ENCODE assay signal across 1 cellular context in the genomic region with DNA sequence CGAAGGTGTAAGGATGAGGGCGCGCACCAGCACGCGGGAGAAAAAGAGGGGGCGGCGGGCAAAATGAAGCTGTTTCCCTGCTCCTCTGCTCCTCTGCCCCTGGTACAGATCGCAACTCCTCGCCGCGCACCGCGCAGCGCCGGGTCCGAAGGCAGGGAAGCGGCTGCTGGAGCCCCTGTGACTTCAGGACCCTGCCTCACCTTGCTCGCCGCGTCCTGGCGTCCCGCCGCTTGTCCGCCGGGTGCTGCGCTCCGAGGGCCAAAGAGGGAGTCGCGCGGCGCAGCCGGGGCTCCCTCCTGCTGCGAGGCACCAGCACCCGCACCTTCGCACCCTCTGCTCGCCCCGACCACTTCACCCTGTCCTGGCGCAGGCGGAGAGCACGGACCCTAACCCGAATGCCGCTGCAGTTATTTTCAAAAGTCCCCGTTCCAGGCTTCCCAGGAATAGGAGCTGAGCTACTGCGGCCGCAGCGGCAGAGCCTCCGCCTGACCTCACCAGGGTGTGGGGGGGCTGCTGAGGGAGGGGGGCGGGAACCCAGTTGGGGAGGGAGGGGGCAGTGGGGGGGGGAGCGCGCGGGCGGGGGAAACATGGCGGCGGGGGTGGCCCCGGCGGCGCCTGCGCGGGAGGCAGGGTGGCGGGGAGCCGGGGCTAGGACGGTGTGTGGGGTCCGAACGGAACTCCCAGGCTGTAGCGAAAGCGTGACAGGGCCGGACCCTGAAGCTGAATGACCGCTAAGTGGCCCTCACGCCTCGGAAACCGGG.
TF ChIP-seq lines count a peak whose summit lies in the region.

A gene with protein sequence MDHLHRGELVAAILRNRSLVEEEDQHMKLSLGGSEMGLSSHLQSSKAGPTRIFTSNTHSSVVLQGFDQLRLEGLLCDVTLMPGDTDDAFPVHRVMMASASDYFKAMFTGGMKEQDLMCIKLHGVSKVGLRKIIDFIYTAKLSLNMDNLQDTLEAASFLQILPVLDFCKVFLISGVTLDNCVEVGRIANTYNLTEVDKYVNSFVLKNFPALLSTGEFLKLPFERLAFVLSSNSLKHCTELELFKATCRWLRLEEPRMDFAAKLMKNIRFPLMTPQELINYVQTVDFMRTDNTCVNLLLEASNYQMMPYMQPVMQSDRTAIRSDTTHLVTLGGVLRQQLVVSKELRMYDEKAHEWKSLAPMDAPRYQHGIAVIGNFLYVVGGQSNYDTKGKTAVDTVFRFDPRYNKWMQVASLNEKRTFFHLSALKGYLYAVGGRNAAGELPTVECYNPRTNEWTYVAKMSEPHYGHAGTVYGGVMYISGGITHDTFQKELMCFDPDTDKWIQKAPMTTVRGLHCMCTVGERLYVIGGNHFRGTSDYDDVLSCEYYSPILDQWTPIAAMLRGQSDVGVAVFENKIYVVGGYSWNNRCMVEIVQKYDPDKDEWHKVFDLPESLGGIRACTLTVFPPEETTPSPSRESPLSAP (minus strand): TSS at position 503 of the 761 bp plus-strand sequence. CDS start 88,337 bp downstream, outside the sequence.

TF ChIP-seq in HEK293, 187 proteins besides CTCF, POLR2A, EP300 and RAD21 (continued from another document and continues in another):
- TF ChIP-seq, protein P1, sequence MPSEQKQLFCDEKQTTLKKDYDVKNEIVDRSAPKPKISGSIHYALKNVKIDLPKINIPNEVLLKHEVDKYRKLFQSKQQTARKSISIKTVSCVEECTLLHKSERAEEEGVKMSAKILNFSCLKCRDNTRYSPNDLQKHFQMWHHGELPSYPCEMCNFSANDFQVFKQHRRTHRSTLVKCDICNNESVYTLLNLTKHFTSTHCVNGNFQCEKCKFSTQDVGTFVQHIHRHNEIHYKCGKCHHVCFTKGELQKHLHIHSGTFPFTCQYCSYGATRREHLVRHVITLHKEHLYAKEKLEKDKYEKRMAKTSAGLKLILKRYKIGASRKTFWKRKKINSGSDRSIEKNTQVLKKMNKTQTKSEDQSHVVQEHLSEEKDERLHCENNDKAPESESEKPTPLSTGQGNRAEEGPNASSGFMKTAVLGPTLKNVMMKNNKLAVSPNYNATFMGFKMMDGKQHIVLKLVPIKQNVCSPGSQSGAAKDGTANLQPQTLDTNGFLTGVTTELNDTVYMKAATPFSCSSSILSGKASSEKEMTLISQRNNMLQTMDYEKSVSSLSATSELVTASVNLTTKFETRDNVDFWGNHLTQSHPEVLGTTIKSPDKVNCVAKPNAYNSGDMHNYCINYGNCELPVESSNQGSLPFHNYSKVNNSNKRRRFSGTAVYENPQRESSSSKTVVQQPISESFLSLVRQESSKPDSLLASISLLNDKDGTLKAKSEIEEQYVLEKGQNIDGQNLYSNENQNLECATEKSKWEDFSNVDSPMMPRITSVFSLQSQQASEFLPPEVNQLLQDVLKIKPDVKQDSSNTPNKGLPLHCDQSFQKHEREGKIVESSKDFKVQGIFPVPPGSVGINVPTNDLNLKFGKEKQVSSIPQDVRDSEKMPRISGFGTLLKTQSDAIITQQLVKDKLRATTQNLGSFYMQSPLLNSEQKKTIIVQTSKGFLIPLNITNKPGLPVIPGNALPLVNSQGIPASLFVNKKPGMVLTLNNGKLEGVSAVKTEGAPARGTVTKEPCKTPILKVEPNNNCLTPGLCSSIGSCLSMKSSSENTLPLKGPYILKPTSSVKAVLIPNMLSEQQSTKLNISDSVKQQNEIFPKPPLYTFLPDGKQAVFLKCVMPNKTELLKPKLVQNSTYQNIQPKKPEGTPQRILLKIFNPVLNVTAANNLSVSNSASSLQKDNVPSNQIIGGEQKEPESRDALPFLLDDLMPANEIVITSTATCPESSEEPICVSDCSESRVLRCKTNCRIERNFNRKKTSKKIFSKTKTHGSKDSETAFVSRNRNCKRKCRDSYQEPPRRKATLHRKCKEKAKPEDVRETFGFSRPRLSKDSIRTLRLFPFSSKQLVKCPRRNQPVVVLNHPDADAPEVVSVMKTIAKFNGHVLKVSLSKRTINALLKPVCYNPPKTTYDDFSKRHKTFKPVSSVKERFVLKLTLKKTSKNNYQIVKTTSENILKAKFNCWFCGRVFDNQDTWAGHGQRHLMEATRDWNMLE (tag by site-specific recombination; conservative IDR thresholded peaks at IDR 0.05; ENCODE audit: low read depth) = no peak
- TF ChIP-seq ZNF140 (tag by site-specific recombination; IDR thresholded peaks at IDR 0.05) (no peak), ZNF843 (tag by site-specific recombination; IDR thresholded peaks at IDR 0.05) (no peak), ZNF239 (tag by site-specific recombination; IDR thresholded peaks at IDR 0.05) (no peak), GLIS2 (tag by site-specific recombination; IDR thresholded peaks at IDR 0.05) (peak; percentile 64; the same call in 1 of the 2 replicates), ZNF416 (tag by site-specific recombination; IDR thresholded peaks at IDR 0.05) (no peak), ZNF335 (tag by site-specific recombination; conservative IDR thresholded peaks at IDR 0.05) (peak; percentile 59), ZNF654 (tag by site-specific recombination; IDR thresholded peaks at IDR 0.05; ENCODE audit: low read depth) (no peak), ZNF670 (tag by site-specific recombination; IDR thresholded peaks at IDR 0.05; ENCODE audit: low read depth) (no peak), ZFHX2 (tag by site-specific recombination; conservative IDR thresholded peaks at IDR 0.05) (0 out of 2 replicates have a peak, but pooled peaks have one; percentile 10), ZNF777 (tag by site-specific recombination; IDR thresholded peaks at IDR 0.05; ENCODE audit: borderline replicate concordance) (no peak), ZNF404 (tag by site-specific recombination; IDR thresholded peaks at IDR 0.05) (no peak), ZNF114 (tag by site-specific recombination; IDR thresholded peaks at IDR 0.05) (no peak), ZFP37 (tag by site-specific recombination; IDR thresholded peaks at IDR 0.05) (no peak), ZNF10 (tag by site-specific recombination; IDR thresholded peaks at IDR 0.05) (no peak), ZNF132 (tag by site-specific recombination; IDR thresholded peaks at IDR 0.05; ENCODE audit: borderline replicate concordance) (no peak), ZIC2 (tag by site-specific recombination; IDR thresholded peaks at IDR 0.05) (peak; percentile 65), KLF9 (tag by site-specific recombination; IDR thresholded peaks at IDR 0.05; ENCODE audit: low read depth) (no peak), ZNF423 (tag by site-specific recombination; IDR thresholded peaks at IDR 0.05) (peak; percentile 57), ZNF366 (tag by site-specific recombination; conservative IDR thresholded peaks at IDR 0.05) (no peak), ZNF768 (tag by site-specific recombination; IDR thresholded peaks at IDR 0.05) (no peak), MZF1 (tag by site-specific recombination; IDR thresholded peaks at IDR 0.05; ENCODE audit: borderline replicate concordance) (no peak), ZNF292 (tag by site-specific recombination; IDR thresholded peaks at IDR 0.05; ENCODE audit: borderline replicate concordance, low read depth) (no peak), ZNF155 (tag by site-specific recombination; IDR thresholded peaks at IDR 0.05) (no peak)
- TF ChIP-seq, protein P2, sequence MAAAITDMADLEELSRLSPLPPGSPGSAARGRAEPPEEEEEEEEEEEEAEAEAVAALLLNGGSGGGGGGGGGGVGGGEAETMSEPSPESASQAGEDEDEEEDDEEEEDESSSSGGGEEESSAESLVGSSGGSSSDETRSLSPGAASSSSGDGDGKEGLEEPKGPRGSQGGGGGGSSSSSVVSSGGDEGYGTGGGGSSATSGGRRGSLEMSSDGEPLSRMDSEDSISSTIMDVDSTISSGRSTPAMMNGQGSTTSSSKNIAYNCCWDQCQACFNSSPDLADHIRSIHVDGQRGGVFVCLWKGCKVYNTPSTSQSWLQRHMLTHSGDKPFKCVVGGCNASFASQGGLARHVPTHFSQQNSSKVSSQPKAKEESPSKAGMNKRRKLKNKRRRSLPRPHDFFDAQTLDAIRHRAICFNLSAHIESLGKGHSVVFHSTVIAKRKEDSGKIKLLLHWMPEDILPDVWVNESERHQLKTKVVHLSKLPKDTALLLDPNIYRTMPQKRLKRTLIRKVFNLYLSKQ (tag by site-specific recombination; IDR thresholded peaks at IDR 0.05; ENCODE audit: borderline replicate concordance) = no peak
- TF ChIP-seq, protein P3, sequence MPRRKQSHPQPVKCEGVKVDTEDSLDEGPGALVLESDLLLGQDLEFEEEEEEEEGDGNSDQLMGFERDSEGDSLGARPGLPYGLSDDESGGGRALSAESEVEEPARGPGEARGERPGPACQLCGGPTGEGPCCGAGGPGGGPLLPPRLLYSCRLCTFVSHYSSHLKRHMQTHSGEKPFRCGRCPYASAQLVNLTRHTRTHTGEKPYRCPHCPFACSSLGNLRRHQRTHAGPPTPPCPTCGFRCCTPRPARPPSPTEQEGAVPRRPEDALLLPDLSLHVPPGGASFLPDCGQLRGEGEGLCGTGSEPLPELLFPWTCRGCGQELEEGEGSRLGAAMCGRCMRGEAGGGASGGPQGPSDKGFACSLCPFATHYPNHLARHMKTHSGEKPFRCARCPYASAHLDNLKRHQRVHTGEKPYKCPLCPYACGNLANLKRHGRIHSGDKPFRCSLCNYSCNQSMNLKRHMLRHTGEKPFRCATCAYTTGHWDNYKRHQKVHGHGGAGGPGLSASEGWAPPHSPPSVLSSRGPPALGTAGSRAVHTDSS (tag by site-specific recombination; IDR thresholded peaks at IDR 0.05) = no peak
- TF ChIP-seq, protein P4, sequence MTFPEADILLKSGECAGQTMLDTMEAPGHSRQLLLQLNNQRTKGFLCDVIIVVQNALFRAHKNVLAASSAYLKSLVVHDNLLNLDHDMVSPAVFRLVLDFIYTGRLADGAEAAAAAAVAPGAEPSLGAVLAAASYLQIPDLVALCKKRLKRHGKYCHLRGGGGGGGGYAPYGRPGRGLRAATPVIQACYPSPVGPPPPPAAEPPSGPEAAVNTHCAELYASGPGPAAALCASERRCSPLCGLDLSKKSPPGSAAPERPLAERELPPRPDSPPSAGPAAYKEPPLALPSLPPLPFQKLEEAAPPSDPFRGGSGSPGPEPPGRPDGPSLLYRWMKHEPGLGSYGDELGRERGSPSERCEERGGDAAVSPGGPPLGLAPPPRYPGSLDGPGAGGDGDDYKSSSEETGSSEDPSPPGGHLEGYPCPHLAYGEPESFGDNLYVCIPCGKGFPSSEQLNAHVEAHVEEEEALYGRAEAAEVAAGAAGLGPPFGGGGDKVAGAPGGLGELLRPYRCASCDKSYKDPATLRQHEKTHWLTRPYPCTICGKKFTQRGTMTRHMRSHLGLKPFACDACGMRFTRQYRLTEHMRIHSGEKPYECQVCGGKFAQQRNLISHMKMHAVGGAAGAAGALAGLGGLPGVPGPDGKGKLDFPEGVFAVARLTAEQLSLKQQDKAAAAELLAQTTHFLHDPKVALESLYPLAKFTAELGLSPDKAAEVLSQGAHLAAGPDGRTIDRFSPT (tag by site-specific recombination; IDR thresholded peaks at IDR 0.05) = no peak
- TF ChIP-seq, protein P5, sequence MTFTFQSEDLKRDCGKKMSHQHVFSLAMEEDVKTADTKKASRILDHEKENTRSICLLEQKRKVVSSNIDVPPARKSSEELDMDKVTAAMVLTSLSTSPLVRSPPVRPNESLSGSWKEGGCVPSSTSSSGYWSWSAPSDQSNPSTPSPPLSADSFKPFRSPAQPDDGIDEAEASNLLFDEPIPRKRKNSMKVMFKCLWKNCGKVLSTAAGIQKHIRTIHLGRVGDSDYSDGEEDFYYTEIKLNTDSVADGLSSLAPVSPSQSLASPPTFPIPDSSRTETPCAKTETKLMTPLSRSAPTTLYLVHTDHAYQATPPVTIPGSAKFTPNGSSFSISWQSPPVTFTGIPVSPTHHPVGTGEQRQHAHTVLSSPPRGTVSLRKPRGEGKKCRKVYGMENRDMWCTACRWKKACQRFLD (tag by site-specific recombination; IDR thresholded peaks at IDR 0.05) = no peak
- TF ChIP-seq, protein P6, sequence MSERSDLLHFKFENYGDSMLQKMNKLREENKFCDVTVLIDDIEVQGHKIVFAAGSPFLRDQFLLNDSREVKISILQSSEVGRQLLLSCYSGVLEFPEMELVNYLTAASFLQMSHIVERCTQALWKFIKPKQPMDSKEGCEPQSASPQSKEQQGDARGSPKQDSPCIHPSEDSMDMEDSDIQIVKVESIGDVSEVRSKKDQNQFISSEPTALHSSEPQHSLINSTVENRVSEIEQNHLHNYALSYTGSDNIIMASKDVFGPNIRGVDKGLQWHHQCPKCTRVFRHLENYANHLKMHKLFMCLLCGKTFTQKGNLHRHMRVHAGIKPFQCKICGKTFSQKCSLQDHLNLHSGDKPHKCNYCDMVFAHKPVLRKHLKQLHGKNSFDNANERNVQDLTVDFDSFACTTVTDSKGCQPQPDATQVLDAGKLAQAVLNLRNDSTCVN (tag by site-specific recombination; optimal IDR thresholded peaks at IDR 0.05) = peak; percentile 70
- TF ChIP-seq, protein P7, sequence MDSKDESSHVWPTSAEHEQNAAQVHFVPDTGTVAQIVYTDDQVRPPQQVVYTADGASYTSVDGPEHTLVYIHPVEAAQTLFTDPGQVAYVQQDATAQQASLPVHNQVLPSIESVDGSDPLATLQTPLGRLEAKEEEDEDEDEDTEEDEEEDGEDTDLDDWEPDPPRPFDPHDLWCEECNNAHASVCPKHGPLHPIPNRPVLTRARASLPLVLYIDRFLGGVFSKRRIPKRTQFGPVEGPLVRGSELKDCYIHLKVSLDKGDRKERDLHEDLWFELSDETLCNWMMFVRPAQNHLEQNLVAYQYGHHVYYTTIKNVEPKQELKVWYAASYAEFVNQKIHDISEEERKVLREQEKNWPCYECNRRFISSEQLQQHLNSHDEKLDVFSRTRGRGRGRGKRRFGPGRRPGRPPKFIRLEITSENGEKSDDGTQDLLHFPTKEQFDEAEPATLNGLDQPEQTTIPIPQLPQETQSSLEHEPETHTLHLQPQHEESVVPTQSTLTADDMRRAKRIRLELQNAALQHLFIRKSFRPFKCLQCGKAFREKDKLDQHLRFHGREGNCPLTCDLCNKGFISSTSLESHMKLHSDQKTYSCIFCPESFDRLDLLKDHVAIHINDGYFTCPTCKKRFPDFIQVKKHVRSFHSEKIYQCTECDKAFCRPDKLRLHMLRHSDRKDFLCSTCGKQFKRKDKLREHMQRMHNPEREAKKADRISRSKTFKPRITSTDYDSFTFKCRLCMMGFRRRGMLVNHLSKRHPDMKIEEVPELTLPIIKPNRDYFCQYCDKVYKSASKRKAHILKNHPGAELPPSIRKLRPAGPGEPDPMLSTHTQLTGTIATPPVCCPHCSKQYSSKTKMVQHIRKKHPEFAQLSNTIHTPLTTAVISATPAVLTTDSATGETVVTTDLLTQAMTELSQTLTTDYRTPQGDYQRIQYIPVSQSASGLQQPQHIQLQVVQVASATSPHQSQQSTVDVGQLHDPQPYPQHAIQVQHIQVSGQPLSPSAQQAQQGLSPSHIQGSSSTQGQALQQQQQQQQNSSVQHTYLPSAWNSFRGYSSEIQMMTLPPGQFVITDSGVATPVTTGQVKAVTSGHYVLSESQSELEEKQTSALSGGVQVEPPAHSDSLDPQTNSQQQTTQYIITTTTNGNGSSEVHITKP (tag by site-specific recombination; IDR thresholded peaks at IDR 0.05) = 0 out of 2 replicates have a peak, but pooled peaks have one; percentile 12
- TF ChIP-seq, protein P8, sequence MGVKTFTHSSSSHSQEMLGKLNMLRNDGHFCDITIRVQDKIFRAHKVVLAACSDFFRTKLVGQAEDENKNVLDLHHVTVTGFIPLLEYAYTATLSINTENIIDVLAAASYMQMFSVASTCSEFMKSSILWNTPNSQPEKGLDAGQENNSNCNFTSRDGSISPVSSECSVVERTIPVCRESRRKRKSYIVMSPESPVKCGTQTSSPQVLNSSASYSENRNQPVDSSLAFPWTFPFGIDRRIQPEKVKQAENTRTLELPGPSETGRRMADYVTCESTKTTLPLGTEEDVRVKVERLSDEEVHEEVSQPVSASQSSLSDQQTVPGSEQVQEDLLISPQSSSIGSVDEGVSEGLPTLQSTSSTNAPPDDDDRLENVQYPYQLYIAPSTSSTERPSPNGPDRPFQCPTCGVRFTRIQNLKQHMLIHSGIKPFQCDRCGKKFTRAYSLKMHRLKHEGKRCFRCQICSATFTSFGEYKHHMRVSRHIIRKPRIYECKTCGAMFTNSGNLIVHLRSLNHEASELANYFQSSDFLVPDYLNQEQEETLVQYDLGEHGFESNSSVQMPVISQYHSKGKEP (tag by site-specific recombination; IDR thresholded peaks at IDR 0.05) = no peak
